ENCODE assay signal across 1 cellular context in the genomic region with DNA sequence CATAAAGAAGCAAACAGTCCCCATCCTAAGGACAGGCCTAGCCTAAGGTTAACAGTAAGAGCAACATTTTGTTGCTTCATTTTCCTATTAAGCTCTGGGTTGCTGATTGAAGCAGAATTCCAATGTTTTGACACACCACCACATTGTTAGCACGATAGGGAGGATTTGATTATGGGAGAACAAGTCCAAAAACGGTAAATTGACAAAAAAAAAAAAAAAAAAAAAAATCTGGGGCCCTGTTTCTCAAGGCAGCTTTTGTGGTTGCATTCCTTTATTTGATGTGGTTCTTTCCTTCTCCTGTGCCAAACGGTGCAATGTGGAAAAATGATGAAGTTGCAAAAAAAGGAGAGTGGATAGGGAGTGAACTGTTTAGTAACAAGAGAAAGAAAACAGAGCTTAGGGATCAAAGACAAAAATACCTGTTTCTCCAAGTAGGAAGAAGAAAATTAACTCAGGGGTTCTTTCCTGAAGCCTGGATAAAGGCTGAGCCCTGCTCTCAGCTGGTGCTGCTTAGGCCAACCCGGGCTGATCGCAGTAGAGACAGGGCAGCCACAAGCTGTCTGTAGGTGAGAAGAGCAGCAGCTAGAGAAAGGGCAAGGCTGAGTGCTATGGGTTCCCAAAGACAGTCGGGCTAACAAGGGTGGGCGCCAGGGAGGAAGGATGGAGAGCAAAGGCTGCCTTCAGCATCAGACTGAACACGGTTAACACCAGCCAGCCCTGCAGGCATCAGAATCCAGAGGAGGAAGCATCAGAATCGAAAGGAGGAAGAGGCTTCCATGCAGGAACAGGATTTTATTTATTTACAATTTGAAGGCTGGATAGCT.
TF ChIP-seq lines count a peak whose summit lies in the region.

No MANE protein-coding gene starts in this region.

TF ChIP-seq in HepG2, 621 proteins besides CTCF, POLR2A, EP300 and RAD21 (continued from another document):
- TF ChIP-seq FOXA1 (IDR thresholded peaks at IDR 0.05) (no peak), FOXA1 (CRISPR knock-in tag; IDR thresholded peaks at IDR 0.05) (no peak), MAFF (IDR thresholded peaks at IDR 0.05; ENCODE audit: low read depth, low read length) (peak; percentile 94), RFXANK (CRISPR knock-in tag; IDR thresholded peaks at IDR 0.05) (no peak)
